In the genomic region with DNA sequence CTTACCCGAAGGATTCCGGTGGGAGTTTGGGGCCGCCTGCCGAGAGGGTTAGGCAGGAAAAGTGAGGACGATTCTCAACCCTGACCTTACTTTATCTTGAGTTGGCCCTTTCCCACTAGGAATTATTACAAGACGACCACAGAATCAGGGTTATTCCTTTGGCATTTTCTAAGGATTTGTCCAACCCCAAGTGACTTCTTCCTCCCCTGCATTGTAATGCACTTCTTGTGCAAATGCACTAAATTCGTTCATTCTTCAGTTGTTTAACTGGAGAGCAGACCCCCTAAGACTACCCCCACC, we compare ENCODE assay signal across 1 cellular context.
TF ChIP-seq lines count a peak whose summit lies in the region.

No MANE protein-coding gene starts in this region.

TF ChIP-seq in IMR-90, 13 proteins besides CTCF, POLR2A, EP300 and RAD21 (continued from another document):
- TF ChIP-seq, protein P1, sequence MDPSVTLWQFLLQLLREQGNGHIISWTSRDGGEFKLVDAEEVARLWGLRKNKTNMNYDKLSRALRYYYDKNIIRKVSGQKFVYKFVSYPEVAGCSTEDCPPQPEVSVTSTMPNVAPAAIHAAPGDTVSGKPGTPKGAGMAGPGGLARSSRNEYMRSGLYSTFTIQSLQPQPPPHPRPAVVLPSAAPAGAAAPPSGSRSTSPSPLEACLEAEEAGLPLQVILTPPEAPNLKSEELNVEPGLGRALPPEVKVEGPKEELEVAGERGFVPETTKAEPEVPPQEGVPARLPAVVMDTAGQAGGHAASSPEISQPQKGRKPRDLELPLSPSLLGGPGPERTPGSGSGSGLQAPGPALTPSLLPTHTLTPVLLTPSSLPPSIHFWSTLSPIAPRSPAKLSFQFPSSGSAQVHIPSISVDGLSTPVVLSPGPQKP (IDR thresholded peaks at IDR 0.05; ENCODE audit: borderline replicate concordance, low read depth, low read length) = no peak
- TF ChIP-seq NFE2L2 (IDR thresholded peaks at IDR 0.05; ENCODE audit: low read depth, low read length) (no peak), RFX5 (IDR thresholded peaks at IDR 0.05; ENCODE audit: low read depth, low read length) (no peak), MAFK (IDR thresholded peaks at IDR 0.05; ENCODE audit: low read depth, low read length) (no peak), BHLHE40 (IDR thresholded peaks at IDR 0.05; ENCODE audit: low read depth, low read length) (no peak), MAZ (IDR thresholded peaks at IDR 0.05; ENCODE audit: borderline replicate concordance, low read depth, low read length) (no peak), RCOR1 (IDR thresholded peaks at IDR 0.05; ENCODE audit: insufficient replicate concordance, low read length) (no peak), MXI1 (IDR thresholded peaks at IDR 0.05; ENCODE audit: borderline replicate concordance, low read depth, low read length) (no peak), FOS (IDR thresholded peaks at IDR 0.05; ENCODE audit: low read depth, low read length) (no peak)
